ENCODE assay signal across 15 cellular contexts in the genomic region with DNA sequence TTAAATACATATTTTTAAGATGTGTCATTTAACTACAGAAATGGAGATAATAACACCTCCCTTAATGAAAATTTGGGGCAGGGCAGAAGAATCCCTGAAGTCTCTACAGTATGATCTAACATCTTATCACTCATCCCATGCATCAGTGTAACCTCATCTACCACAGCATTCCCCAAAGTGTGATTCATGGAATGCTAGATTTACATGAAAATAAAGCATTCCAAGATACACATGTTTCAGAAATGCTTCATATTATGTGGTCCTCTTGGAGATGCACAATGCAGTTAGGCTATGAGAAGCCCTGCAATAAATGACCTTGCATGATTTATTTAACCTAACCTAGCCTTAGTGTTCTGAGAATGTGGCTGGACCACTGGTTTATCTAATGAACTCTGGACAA.
A peak's percentile ranks its signal among the peaks of the same experiment; 100 is the strongest.
DNase-seq lines count a peak whose midpoint lies in the region; ATAC-seq and FAIRE-seq lines count a peak whose summit lies in the region.
"Had no signal": no experiment of that assay in that cellular context is flagged by ENCODE, and none has a peak within 500 bp of the region (broad histone marks: within the 10 kb centered on the region; RNA-seq: fewer than 3 reads in every experiment).

No MANE protein-coding gene starts in this region.

- in situ Hi-C loops in KBM-7 (cut with MboI; ENCODE audit: low pct_unique_long_range_greater_than_20kb, low sequenced_read_pairs): no loop called here

- FAIRE-seq in HTR-8/SVneo (lab: Jason Lieb, UNC): no peak

- ATAC-seq in activated CD4-positive, CD25-positive, alpha-beta regulatory T cell treated with anti-CD3 and anti-CD28 coated beads, Interleukin-2, amount 50 U/mL, for 24 hours: no peak
- ATAC-seq: gastroesophageal sphincter had no signal

- DNase-seq in AG08395 (ENCODE audit: low spot score) (peak; percentile 86), HTR-8/SVneo (ENCODE audit: insufficient read length, low spot score) (peak; percentile 10), astrocyte of the hippocampus (ENCODE audit: low read depth, low spot score) (peak; percentile 87), hepatic stellate cell (ENCODE audit: low spot score) (peak; percentile 85), SIG-M5 treated with dmso at 0.1 percent for 504 hours (lab: John Stamatoyannopoulos, UW; ENCODE audit: unreplicated experiment) (no peak), NCI-H2196 (lab: John Stamatoyannopoulos, UW; ENCODE audit: unreplicated experiment) (no peak), KBM-7 (no peak)
- DNase-seq: AML-193, DMS153, islet precursor cell, NCI-H1048, NCI-H2227 treated with DMSO at 0.1 percent for 48 hours, ovary had no signal

Comparison
In these comparisons a context has a peak if more than half of its experiments do, and no peak if none do; other contexts are left out.
1. DNase-seq: peak in AG08395 (single experiment), HTR-8/SVneo (single experiment), astrocyte of the hippocampus (single experiment) and hepatic stellate cell (single experiment); none in SIG-M5 treated with dmso at 0.1 percent for 504 hours (single experiment), NCI-H2196 (single experiment) and KBM-7 (single experiment).